Comparison of ENCODE assay signal across 9 cellular contexts in the genomic region with DNA sequence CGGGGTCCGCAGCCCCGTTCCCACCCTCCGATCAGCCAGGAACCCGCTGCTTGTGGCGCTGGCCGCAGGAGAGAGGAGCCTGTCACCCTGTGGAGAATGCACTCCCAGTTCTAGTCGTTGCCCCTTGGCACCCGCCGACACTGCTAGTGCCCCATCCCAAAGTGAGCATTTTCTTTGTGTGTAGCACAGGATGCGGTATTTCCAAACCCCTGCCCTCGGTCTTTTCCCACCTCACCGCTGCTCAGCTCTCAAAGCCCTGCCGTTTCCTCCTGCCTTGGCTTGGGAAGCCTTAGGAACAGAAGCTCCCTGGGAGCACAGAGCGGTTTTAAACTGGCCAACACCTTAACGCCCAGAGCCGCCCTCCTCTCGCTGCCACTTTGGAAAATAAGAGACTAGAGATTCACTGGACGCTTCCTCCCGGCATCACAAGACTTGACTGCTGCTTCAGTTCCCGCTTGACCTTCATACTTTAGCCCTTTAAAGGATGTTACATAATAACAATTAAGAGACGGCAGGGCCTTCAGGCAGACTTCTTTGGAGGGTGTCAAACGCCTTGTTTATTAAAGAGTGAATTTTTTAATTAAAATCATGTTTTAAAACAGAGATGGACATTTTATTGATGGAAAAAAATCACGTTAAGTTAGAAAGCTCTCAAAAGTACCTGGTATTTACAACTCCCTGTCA. TPM values are rescaled to one million over a fixed set of nuclear protein-coding genes. Genes with fewer than 3 reads are reported as not detected.
DNase-seq lines count a peak whose midpoint lies in the region; ATAC-seq and TF ChIP-seq lines count a peak whose summit lies in the region.
"Had no signal": no experiment of that assay in that cellular context is flagged by ENCODE, and none has a peak within 500 bp of the region (broad histone marks: within the 10 kb centered on the region; RNA-seq: fewer than 3 reads in every experiment).

No MANE protein-coding gene starts in this region.

- H3K27me3 Mint-ChIP-seq in activated B cell treated with CpG ODN at 0.5 μM for 24 hours, result no peaks in the 10 kb centered on the region
- no peaks in the 10 kb centered on the region for H3K27me3 Mint-ChIP-seq in stimulated activated memory B cell treated with anti-CD40 and anti-IgM and Interleukin-4, amounts not matched to agents 10 μg/mL and 1 μg/mL and 100 μg/mL, for 72 hours

- H3K27me3 ChIP-seq in KMS-11 (ENCODE audit: insufficient read depth, low read depth), result no peaks in the 10 kb centered on the region

- no peaks in the 10 kb centered on the region for H4K20me1 ChIP-seq in KMS-11 (ENCODE audit: insufficient read depth)

- peaks cover 26% of the 10 kb centered on the region for H3K4me1 Mint-ChIP-seq in activated B cell treated with CpG ODN at 0.5 μM for 24 hours
- peaks cover 32% of the 10 kb centered on the region for H3K4me1 Mint-ChIP-seq in stimulated activated memory B cell treated with anti-CD40 and anti-IgM and Interleukin-4, amounts not matched to agents 10 μg/mL and 1 μg/mL and 100 μg/mL, for 72 hours

- peak overlapping the region; percentile 84 for H3K9ac ChIP-seq in KMS-11

- H3K4me1 ChIP-seq in KMS-11 (ENCODE audit: low read depth, poor library complexity, severe bottlenecking), result peaks cover 32% of the 10 kb centered on the region

- peaks cover 12% of the 10 kb centered on the region for H3K36me3 Mint-ChIP-seq in activated B cell treated with CpG ODN at 0.5 μM for 24 hours (ENCODE audit: low read depth)
- H3K36me3 Mint-ChIP-seq in stimulated activated memory B cell treated with anti-CD40 and anti-IgM and Interleukin-4, amounts not matched to agents 10 μg/mL and 1 μg/mL and 100 μg/mL, for 72 hours, result peaks cover 24% of the 10 kb centered on the region

- peak overlapping the region; percentile 77 for H2AFZ ChIP-seq in KMS-11 (ENCODE audit: low read depth)

- TF ChIP-seq POLR2A in lower leg skin (IDR thresholded peaks at IDR 0.05), result no peak

- POLR2A ChIA-PET in activated B cell treated with CpG ODN at 0.5 μM for 24 hours (lab: Charles Lee), result interaction anchor here (0.5 to 1.5 kb wide), 3 partner anchors 10 to 123 kb away, joined by 3 to 4 read pairs (median 4); a partner anchor contains a TSS

- H3K27ac ChIP-seq in KMS-11, result peak overlapping the region; percentile 81
- H3K27ac ChIP-seq: SK-N-MC had no signal

- H3K36me3 ChIP-seq in KMS-11 (ENCODE audit: insufficient read depth), result no peaks in the 10 kb centered on the region

- peak; percentile 53 for DNase-seq in AG10803 (ENCODE audit: low read depth)
- peak; percentile 15 for DNase-seq in GM19238 (ENCODE audit: insufficient read length, low spot score)
- DNase-seq in activated B cell treated with CpG ODN at 0.5 μM for 24 hours, result no peak
- peak; percentile 9 for DNase-seq in effector CD4-positive, alpha-beta T cell
- peak; percentile 26 to 89 for DNase-seq in lower leg skin (ENCODE audit: low spot score in 2 of 2)
- no peak for DNase-seq in NCI-H2029 (lab: John Stamatoyannopoulos, UW)

- 3 to 6% methylated on average over 20 to 23 of the region's 24 CpGs for WGBS in lower leg skin, 2 donors

- CTCF ChIA-PET in activated B cell treated with CpG ODN at 0.5 μM for 24 hours (lab: Charles Lee), result interaction anchor here (0.6 to 1.2 kb wide), 2 partner anchors 10 to 16 kb away, joined by 3 read pairs; no protein-coding TSS in a partner anchor

- TF ChIP-seq CTCF in AG10803 (conservative IDR thresholded peaks at IDR 0.05; ENCODE audit: low read length) (no peak), KMS-11 (conservative IDR thresholded peaks at IDR 0.05; ENCODE audit: low read depth, low read length) (no peak), activated B cell treated with CpG ODN at 0.5 μM for 24 hours (IDR thresholded peaks at IDR 0.05) (no peak), lower leg skin (IDR thresholded peaks at IDR 0.05) (no peak)

- H3K4me3 Mint-ChIP-seq in activated B cell treated with CpG ODN at 0.5 μM for 24 hours, result peak overlapping the region; percentile 90
- H3K4me3 Mint-ChIP-seq in stimulated activated memory B cell treated with anti-CD40 and anti-IgM and Interleukin-4, amounts not matched to agents 10 μg/mL and 1 μg/mL and 100 μg/mL, for 72 hours, result peak overlapping the region; percentile 97

- H3K4me2 ChIP-seq in KMS-11, result peak overlapping the region; percentile 47

- ATAC-seq in activated B cell treated with CpG ODN at 0.5 μM for 24 hours (ENCODE audit: low read depth), result no peak
- no peak for ATAC-seq in stimulated activated memory B cell treated with anti-CD40 and anti-IgM and Interleukin-4, amounts not matched to agents 10 μg/mL and 1 μg/mL and 100 μg/mL, for 72 hours

- no peaks in the 10 kb centered on the region for H3K9me3 Mint-ChIP-seq in activated B cell treated with CpG ODN at 0.5 μM for 24 hours
- no peaks in the 10 kb centered on the region for H3K9me3 Mint-ChIP-seq in stimulated activated memory B cell treated with anti-CD40 and anti-IgM and Interleukin-4, amounts not matched to agents 10 μg/mL and 1 μg/mL and 100 μg/mL, for 72 hours

- peak overlapping the region; percentile 88 for H3K27ac Mint-ChIP-seq in activated B cell treated with CpG ODN at 0.5 μM for 24 hours
- peak overlapping the region; percentile 95 for H3K27ac Mint-ChIP-seq in stimulated activated memory B cell treated with anti-CD40 and anti-IgM and Interleukin-4, amounts not matched to agents 10 μg/mL and 1 μg/mL and 100 μg/mL, for 72 hours

- H3K4me3 ChIP-seq in AG10803 (ENCODE audit: low read length), result peak overlapping the region; percentile 79
- H3K4me3 ChIP-seq in KMS-11 (IDR thresholded peaks at IDR 0.05; ENCODE audit: insufficient read depth, low read depth, low read length), result no peak overlapping the region
- H3K4me3 ChIP-seq in lower leg skin (ENCODE audit: low read depth, poor library complexity, severe bottlenecking), result peak overlapping the region; percentile 81

- intact Hi-C loops in activated B cell treated with CpG ODN at 0.5 μM for 24 hours (cut with micrococcal nuclease), result loop anchor here (1.0 to 5.0 kb wide), 3 partner anchors 9 to 1050 kb away; a partner anchor contains a TSS
- intact Hi-C loops in lower leg skin (cut with DNase I; ENCODE audit: low total_unique reads), result no loop called here

- no peaks in the 10 kb centered on the region for H3K79me2 ChIP-seq in KMS-11 (ENCODE audit: insufficient read depth, low read depth)

RNA-seq across cellular contexts. Expression of a gene that starts 0.8 kb away (rescaled TPM):
- 7.7 and 9.5 TPM in 2 replicates for total RNA-seq in activated B cell treated with CpG ODN at 0.5 μM for 24 hours
- total RNA-seq in lower leg skin, result 10 to 100 TPM in 1 of 4 donors, 1 to 10 TPM in 3; 4.3 to 14.7 (median 4.8) TPM

RNA-seq across cellular contexts. Expression of a gene that starts 35.1 kb away (rescaled TPM):
- total RNA-seq in activated B cell treated with CpG ODN at 0.5 μM for 24 hours, result 0.16 TPM in 1 of 2 replicates, not detected in the other
- under 1 TPM in 1 of 4 donors, not detected in 3; 0.26 TPM for total RNA-seq in lower leg skin

Comparison
In these comparisons a context has a peak if more than half of its experiments do, and no peak if none do; other contexts are left out.
1. DNase-seq: peak in AG10803 (single experiment), GM19238 (single experiment), effector CD4-positive, alpha-beta T cell (single experiment) and lower leg skin (2 of 2); none in activated B cell treated with CpG ODN at 0.5 μM for 24 hours (single experiment) and NCI-H2029 (single experiment).